In genomic region chr7:74289018-74289659, GRCh38 we compare ENCODE assay signal across 8 cellular contexts. TPM values are rescaled to one million over a fixed set of nuclear protein-coding genes. Genes with fewer than 3 reads are reported as not detected.
A peak's percentile ranks its signal among the peaks of the same experiment; 100 is the strongest.
DNase-seq lines count a peak whose midpoint lies in the region; ATAC-seq, FAIRE-seq and TF ChIP-seq lines count a peak whose summit lies in the region.

CLIP2 (plus strand) TSS chr7:74289407; CDS start chr7:74317547, 28,140 bp downstream.

- H3K9me3 ChIP-seq in SU-DHL-6 (ENCODE audit: insufficient read depth, low read length) (no peaks in the 10 kb centered on the region), pancreas (no peaks in the 10 kb centered on the region), testis (no peaks in the 10 kb centered on the region)

- peak within 1 kb of the TSS; percentile 64 for H3K4me2 ChIP-seq in SU-DHL-6 (ENCODE audit: low read depth, low read length, poor library complexity, severe bottlenecking)

- H3K79me2 ChIP-seq in SU-DHL-6 (ENCODE audit: insufficient read depth, low read length), result no peaks in the 10 kb centered on the region

- H3F3A ChIP-seq in SU-DHL-6 (ENCODE audit: insufficient read depth), result no peaks in the 10 kb centered on the region

- DNase-seq in LoVo (ENCODE audit: low spot score) (peak; percentile 85), Right ventricle myocardium superior (peak; percentile 88), pancreas (peak; percentile 80 to 92 (median 85)), testis (peak; percentile 84)
- peak; percentile 62 for DNase-seq in activated naive CD8-positive, alpha-beta T cell treated with anti-CD3 and anti-CD28 coated beads, Interleukin-2, amount 50 U/mL, for 16 hours (ENCODE audit: low read depth, low spot score)

- H3K36me3 ChIP-seq in SU-DHL-6 (ENCODE audit: low read length) (no peaks in the 10 kb centered on the region), pancreas (no peaks in the 10 kb centered on the region), testis (ENCODE audit: low read depth, missing control alignments) (no peaks in the 10 kb centered on the region)

- H3K4me3 ChIP-seq in SU-DHL-6 (ENCODE audit: insufficient read depth, low read length, poor library complexity, severe bottlenecking) (peak within 1 kb of the TSS; percentile 49), pancreas (peak within 1 kb of the TSS; percentile 55 to 82 (median 80)), testis (peak within 1 kb of the TSS; percentile 76 to 80)

- H3K4me1 ChIP-seq in pancreas (peaks cover 15 to 37% (median 15%) of the 10 kb centered on the region in 3 donors), testis (peaks cover 25% of the 10 kb centered on the region)

- H3K9me2 ChIP-seq in SU-DHL-6 (replicated peaks; ENCODE audit: insufficient read depth, low read length), result no peaks in the 10 kb centered on the region

- H4K20me1 ChIP-seq in SU-DHL-6 (ENCODE audit: low read depth, low read length), result no peaks in the 10 kb centered on the region

- peak within 1 kb of the TSS; percentile 63 for H2AFZ ChIP-seq in SU-DHL-6 (ENCODE audit: low read depth, low read length, severe bottlenecking)

- intact Hi-C loops in Right ventricle myocardium superior (cut with DNase I), result no loop called here
- intact Hi-C loops in pancreas (cut with DNase I), result no loop called here
- intact Hi-C loops in testis (cut with DNase I; ENCODE audit: low total_unique reads), result no loop called here

- TF ChIP-seq POLR2A in testis (IDR thresholded peaks at IDR 0.05), result no peak

- peak within 1 kb of the TSS; percentile 46; the same call in 1 of the 2 replicates for H3K9ac ChIP-seq in SU-DHL-6 (ENCODE audit: low read length)

- no peak for FAIRE-seq in pancreas (lab: Jason Lieb, UNC)

- ATAC-seq in GM19463 (IDR thresholded peaks at IDR 0.05; ENCODE audit: unreplicated experiment), result peak; percentile 33
- peak; percentile 93 for ATAC-seq in Right ventricle myocardium superior (ENCODE audit: poor library complexity)
- ATAC-seq in pancreas, result peak; percentile 69 to 84 (median 80)

- H3K27me3 ChIP-seq in SU-DHL-6 (ENCODE audit: low read length), result no peaks in the 10 kb centered on the region
- H3K27me3 ChIP-seq in pancreas, result no peaks in the 10 kb centered on the region
- H3K27me3 ChIP-seq in testis, result no peaks in the 10 kb centered on the region

- TF ChIP-seq CTCF in C4-2B (conservative IDR thresholded peaks at IDR 0.05) (no peak), SU-DHL-6 (IDR thresholded peaks at IDR 0.05; ENCODE audit: insufficient read depth, low read length, poor library complexity, severe bottlenecking) (no peak), pancreas (IDR thresholded peaks at IDR 0.05) (no peak), testis (IDR thresholded peaks at IDR 0.05) (no peak)

- WGBS in pancreas, 2 donors, result 0 to 1% methylated on average over 39 to 63 of the region's 67 CpGs
- WGBS in testis, 2 donors, result 0% methylated on average over 9 to 41 of the region's 67 CpGs

- H3K27ac ChIP-seq in C4-2B (peak within 1 kb of the TSS; percentile 10; the same call in 1 of the 2 replicates), SU-DHL-6 (ENCODE audit: low read depth, low read length) (no peak within 1 kb of the TSS), pancreas (peak within 1 kb of the TSS; percentile 31 to 82 (median 70)), testis (peak within 1 kb of the TSS; percentile 31 to 66)

RNA-seq across cellular contexts. Expression of gene CLIP2, which starts in this region (rescaled TPM):
- total RNA-seq in Right ventricle myocardium superior (6.6 TPM), pancreas (10 to 100 TPM; 14.7 to 29.8 (median 20.8) TPM), testis (10 to 100 TPM; 16.5 to 19.8 TPM)
- polyA plus RNA-seq in pancreas (10 to 100 TPM in 1 of 2 donors, 1 to 10 TPM in 1; 8.5 to 30.6 TPM), testis (ENCODE audit: insufficient read depth, low read depth, low replicate concordance) (8.5 TPM)

Comparison
In these comparisons a context has a peak if more than half of its experiments do, and no peak if none do; other contexts are left out.
1. ATAC-seq: peak in every context shown above with its lines; median percentile 93 in Right ventricle myocardium superior; 80 in pancreas; 33 in GM19463.